In genomic region chr9:121074370-121075250, GRCh38 we compare ENCODE assay signal across 8 cellular contexts. TPM values are rescaled to one million over a fixed set of nuclear protein-coding genes. Genes with fewer than 3 reads are reported as not detected.
DNase-seq lines count a peak whose midpoint lies in the region; ATAC-seq lines count a peak whose summit lies in the region.

Gene CNTRL (plus strand): TSS chr9:121074955. CDS start chr9:121088327, 13,372 bp downstream.

- peak within 1 kb of the TSS; percentile 81 to 96 (median 94) for H3K27ac ChIP-seq in BLaER1 treated with 17β-estradiol and CSF1 and Interleukin-3, amounts not matched to agents 10 nM and 100 nM
- peak within 1 kb of the TSS; percentile 87 for H3K27ac ChIP-seq in cingulate gyrus (ENCODE audit: low read depth, low read length)

- peak within 1 kb of the TSS; percentile 75 to 98 (median 91) for H3K4me2 ChIP-seq in BLaER1 treated with 17β-estradiol and CSF1 and Interleukin-3, amounts not matched to agents 10 nM and 100 nM

- H3K36me3 Mint-ChIP-seq in activated CD4-positive, alpha-beta T cell treated with anti-CD3 and anti-CD28 coated beads, Interleukin-2, amount 10 ng/mL, durations not matched to agents 24 days and 14 days (ENCODE audit: low read depth), result peaks cover 4% of the 10 kb centered on the region

- H3K9ac ChIP-seq in BLaER1 treated with 17β-estradiol and CSF1 and Interleukin-3, amounts not matched to agents 10 nM and 100 nM, result peak within 1 kb of the TSS; percentile 86 to 98 (median 93)

- no peaks in the 10 kb centered on the region for H3K27me3 Mint-ChIP-seq in activated CD4-positive, alpha-beta T cell treated with anti-CD3 and anti-CD28 coated beads, Interleukin-2, amount 10 ng/mL, durations not matched to agents 24 days and 14 days

- peak within 1 kb of the TSS; percentile 100 for H3K4me3 Mint-ChIP-seq in activated CD4-positive, alpha-beta T cell treated with anti-CD3 and anti-CD28 coated beads, Interleukin-2, amount 10 ng/mL, durations not matched to agents 24 days and 14 days

- H3K4me3 ChIP-seq in BLaER1 treated with 17β-estradiol and CSF1 and Interleukin-3, amounts not matched to agents 10 nM and 100 nM, result peak within 1 kb of the TSS; percentile 78 to 95 (median 88)

- peaks cover 52% of the 10 kb centered on the region for H3K4me1 Mint-ChIP-seq in activated CD4-positive, alpha-beta T cell treated with anti-CD3 and anti-CD28 coated beads, Interleukin-2, amount 10 ng/mL, durations not matched to agents 24 days and 14 days

- H3K27me3 ChIP-seq in BLaER1 treated with 17β-estradiol and CSF1 and Interleukin-3, amounts not matched to agents 10 nM and 100 nM, result no peaks in the 10 kb centered on the region

- peak within 1 kb of the TSS; percentile 98 for H3K27ac Mint-ChIP-seq in activated CD4-positive, alpha-beta T cell treated with anti-CD3 and anti-CD28 coated beads, Interleukin-2, amount 10 ng/mL, durations not matched to agents 24 days and 14 days

- DNase-seq in NCI-H69 (lab: John Stamatoyannopoulos, UW), result peak; percentile 98
- peak; percentile 97 for DNase-seq in activated CD4-positive, alpha-beta T cell treated with anti-CD3 and anti-CD28 coated beads, Interleukin-2, amount 10 ng/mL, durations not matched to agents 24 days and 14 days
- peak; percentile 98 for DNase-seq in left kidney (ENCODE audit: low read depth, low spot score)
- DNase-seq in stimulated activated CD4-positive, alpha-beta T cell treated with anti-CD3 and anti-CD28 coated beads, Interleukin-1b, Interleukin-23, amount 100 ng/mL, for 48 hours, result peak; percentile 96

- peaks cover 0 to 21% (median 5%) of the 10 kb centered on the region in 11 experiments; a peak in 14 of 22 replicates for H3K36me3 ChIP-seq in BLaER1 treated with 17β-estradiol and CSF1 and Interleukin-3, amounts not matched to agents 10 nM and 100 nM

- intact Hi-C loops in activated CD4-positive, alpha-beta T cell treated with anti-CD3 and anti-CD28 coated beads, Interleukin-2, amount 10 ng/mL, durations not matched to agents 24 days and 14 days (cut with micrococcal nuclease), result loop anchor here (1.0 to 5.0 kb wide), 7 partner anchors 47 to 362 kb away; partner anchors contain the start of genes MEGF9, PHF19, RAB14 and TRAF1

- H3K4me1 ChIP-seq in BLaER1 treated with 17β-estradiol and CSF1 and Interleukin-3, amounts not matched to agents 10 nM and 100 nM, result peaks cover 33 to 52% (median 47%) of the 10 kb centered on the region in 10 experiments

- H3K9me3 ChIP-seq in BLaER1 treated with 17β-estradiol and CSF1 and Interleukin-3, amounts not matched to agents 10 nM and 100 nM (replicated peaks in 1 of 11), result no peaks in the 10 kb centered on the region

- peaks cover 3% of the 10 kb centered on the region for H3K9me3 Mint-ChIP-seq in activated CD4-positive, alpha-beta T cell treated with anti-CD3 and anti-CD28 coated beads, Interleukin-2, amount 10 ng/mL, durations not matched to agents 24 days and 14 days

- peaks cover 0 to 22% (median 0%) of the 10 kb centered on the region in 11 experiments; a peak in 2 of 22 replicates for H4K20me1 ChIP-seq in BLaER1 treated with 17β-estradiol and CSF1 and Interleukin-3, amounts not matched to agents 10 nM and 100 nM

- ATAC-seq in GM19372 (IDR thresholded peaks at IDR 0.05; ENCODE audit: low read depth, unreplicated experiment) (peak; percentile 55), HG03521 (IDR thresholded peaks at IDR 0.05; ENCODE audit: unreplicated experiment) (peak; percentile 56)

RNA-seq across cellular contexts. Expression of gene CNTRL, which starts in this region (rescaled TPM):
- 68.3 and 69.4 TPM in 2 replicates for total RNA-seq in activated CD4-positive, alpha-beta T cell treated with anti-CD3 and anti-CD28 coated beads, Interleukin-2, amount 10 ng/mL, durations not matched to agents 24 days and 14 days

Comparison
In these comparisons a context has a peak if more than half of its experiments do, and no peak if none do; other contexts are left out.
1. Peak in every context shown above with its lines: DNase-seq, ATAC-seq, H3K4me3 ChIP-seq and H3K27ac ChIP-seq.